In the genomic region with DNA sequence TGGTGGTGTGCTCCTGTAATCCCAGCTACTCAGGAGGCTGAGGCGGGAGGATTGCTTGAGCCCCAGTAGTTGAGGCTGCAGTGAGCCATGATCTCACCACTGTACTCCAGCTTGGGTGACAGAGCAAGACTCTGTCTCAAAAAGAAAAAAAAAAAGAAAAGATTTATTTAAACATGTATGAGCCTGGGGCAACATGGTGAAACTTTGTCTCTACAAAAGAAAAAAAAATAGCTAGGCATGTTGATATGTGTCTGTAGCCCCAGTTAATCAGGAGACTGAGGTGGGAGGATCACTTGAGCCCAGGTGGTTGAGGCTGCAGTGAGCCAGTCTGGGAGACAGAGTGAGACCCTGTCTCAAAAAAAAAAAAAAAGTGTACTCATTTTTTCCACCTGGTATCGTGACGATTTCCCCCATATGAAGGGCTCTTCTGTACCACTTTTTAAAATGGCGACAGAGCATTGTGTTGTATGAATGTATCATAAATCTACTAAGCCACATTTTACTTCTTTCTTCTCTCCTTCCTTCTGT, we compare ENCODE assay signal across 1 cellular context.
TF ChIP-seq lines count a peak whose summit lies in the region.

No MANE protein-coding gene starts in this region.

TF ChIP-seq in HCT116, 20 proteins besides CTCF, POLR2A, EP300 and RAD21:
- no peak for TF ChIP-seq ELF1 (IDR thresholded peaks at IDR 0.05; ENCODE audit: borderline replicate concordance, low read depth)
- TF ChIP-seq, protein P1, sequence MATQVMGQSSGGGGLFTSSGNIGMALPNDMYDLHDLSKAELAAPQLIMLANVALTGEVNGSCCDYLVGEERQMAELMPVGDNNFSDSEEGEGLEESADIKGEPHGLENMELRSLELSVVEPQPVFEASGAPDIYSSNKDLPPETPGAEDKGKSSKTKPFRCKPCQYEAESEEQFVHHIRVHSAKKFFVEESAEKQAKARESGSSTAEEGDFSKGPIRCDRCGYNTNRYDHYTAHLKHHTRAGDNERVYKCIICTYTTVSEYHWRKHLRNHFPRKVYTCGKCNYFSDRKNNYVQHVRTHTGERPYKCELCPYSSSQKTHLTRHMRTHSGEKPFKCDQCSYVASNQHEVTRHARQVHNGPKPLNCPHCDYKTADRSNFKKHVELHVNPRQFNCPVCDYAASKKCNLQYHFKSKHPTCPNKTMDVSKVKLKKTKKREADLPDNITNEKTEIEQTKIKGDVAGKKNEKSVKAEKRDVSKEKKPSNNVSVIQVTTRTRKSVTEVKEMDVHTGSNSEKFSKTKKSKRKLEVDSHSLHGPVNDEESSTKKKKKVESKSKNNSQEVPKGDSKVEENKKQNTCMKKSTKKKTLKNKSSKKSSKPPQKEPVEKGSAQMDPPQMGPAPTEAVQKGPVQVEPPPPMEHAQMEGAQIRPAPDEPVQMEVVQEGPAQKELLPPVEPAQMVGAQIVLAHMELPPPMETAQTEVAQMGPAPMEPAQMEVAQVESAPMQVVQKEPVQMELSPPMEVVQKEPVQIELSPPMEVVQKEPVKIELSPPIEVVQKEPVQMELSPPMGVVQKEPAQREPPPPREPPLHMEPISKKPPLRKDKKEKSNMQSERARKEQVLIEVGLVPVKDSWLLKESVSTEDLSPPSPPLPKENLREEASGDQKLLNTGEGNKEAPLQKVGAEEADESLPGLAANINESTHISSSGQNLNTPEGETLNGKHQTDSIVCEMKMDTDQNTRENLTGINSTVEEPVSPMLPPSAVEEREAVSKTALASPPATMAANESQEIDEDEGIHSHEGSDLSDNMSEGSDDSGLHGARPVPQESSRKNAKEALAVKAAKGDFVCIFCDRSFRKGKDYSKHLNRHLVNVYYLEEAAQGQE (IDR thresholded peaks at IDR 0.05; ENCODE audit: low read depth) = no peak
TF ChIP-seq in HCT116: peak in this region for 0.
